ENCODE assay signal across 8 cellular contexts in genomic region chr3:101573449-101574387, GRCh38. TPM values are rescaled to one million over a fixed set of nuclear protein-coding genes. Genes with fewer than 3 reads are reported as not detected.
DNase-seq lines count a peak whose midpoint lies in the region; ATAC-seq and TF ChIP-seq lines count a peak whose summit lies in the region.

TSS of gene PCNP (plus strand) at chr3:101574180. CDS start at chr3:101574216, 36 bp downstream.

- H3K36me3 ChIP-seq in esophagus (ENCODE audit: control insufficient read depth in 2 of 2, insufficient read depth in 2 of 2, low read length in 1 of 2) = peaks cover 0 to 2% of the 10 kb centered on the region in 2 donors
- H3K36me3 ChIP-seq in muscle layer of colon (ENCODE audit: insufficient read depth, low read length) = no peaks in the 10 kb centered on the region

- H3K4me3 ChIP-seq in esophagus (ENCODE audit: low read depth in 1 of 2, low read length in 2 of 2) = peak within 1 kb of the TSS; percentile 87 to 96
- peak within 1 kb of the TSS; percentile 54 to 88 for H3K4me3 ChIP-seq in muscle layer of colon (ENCODE audit: low read depth in 1 of 2, low read length in 2 of 2)

- H3K27me3 ChIP-seq in esophagus (ENCODE audit: control insufficient read depth in 1 of 2, insufficient read depth in 2 of 2, low read length in 2 of 2) (no peaks in the 10 kb centered on the region), muscle layer of colon (ENCODE audit: control insufficient read depth in 1 of 2, insufficient read depth in 2 of 2, low read length in 2 of 2) (no peaks in the 10 kb centered on the region)

- ATAC-seq in GM21619 (IDR thresholded peaks at IDR 0.05; ENCODE audit: unreplicated experiment) = peak; percentile 83
- peak; percentile 80 to 89 for ATAC-seq in activated T-cell treated with anti-CD3 and anti-CD28 coated beads, Interleukin-2, amount 50 U/mL, for 4 hours

- H3K36me3 Mint-ChIP-seq in activated T-cell treated with anti-CD3 and anti-CD28 coated beads, Interleukin-2, amount 50 U/mL, for 4 hours (ENCODE audit: insufficient read depth) = peaks cover 12% of the 10 kb centered on the region

- H3K27ac ChIP-seq in esophagus (ENCODE audit: low read depth in 2 of 2, low read length in 1 of 2) = peak within 1 kb of the TSS; percentile 99 to 100
- peak within 1 kb of the TSS; percentile 81 for H3K27ac ChIP-seq in muscle layer of colon (ENCODE audit: low read depth, low read length)

- H3K9me3 ChIP-seq in esophagus (ENCODE audit: control insufficient read depth in 2 of 2, insufficient read depth in 1 of 2, low read depth in 1 of 2, low read length in 1 of 2) (no peaks in the 10 kb centered on the region), muscle layer of colon (ENCODE audit: low read length) (no peaks in the 10 kb centered on the region)

- H3K4me3 Mint-ChIP-seq in activated T-cell treated with anti-CD3 and anti-CD28 coated beads, Interleukin-2, amount 50 U/mL, for 4 hours = peak within 1 kb of the TSS; percentile 96

- WGBS in esophagus, 2 donors = 1 to 2% methylated on average over 44 to 47 of the region's 47 CpGs

- H3K9ac ChIP-seq in muscle layer of colon (ENCODE audit: low read length) = peak within 1 kb of the TSS; percentile 93

- H3K4me1 Mint-ChIP-seq in activated T-cell treated with anti-CD3 and anti-CD28 coated beads, Interleukin-2, amount 50 U/mL, for 4 hours (ENCODE audit: low read depth) = peaks cover 67% of the 10 kb centered on the region

- DNase-seq in DMS53 (lab: John Stamatoyannopoulos, UW) (peak; percentile 98), KBM-7 (peak; percentile 100)
- DNase-seq in activated T-cell treated with anti-CD3 and anti-CD28 coated beads, Interleukin-2, amount 50 U/mL, for 4 hours = peak; percentile 98
- peak; percentile 98 for DNase-seq in stimulated activated CD8-positive, alpha-beta memory T cell treated with anti-CD3 and anti-CD28 coated beads, Interleukin-7, amount 100 ng/mL, for 4 hours (ENCODE audit: low read depth in 2 of 2)

- no peaks in the 10 kb centered on the region for H3K9me3 Mint-ChIP-seq in activated T-cell treated with anti-CD3 and anti-CD28 coated beads, Interleukin-2, amount 50 U/mL, for 4 hours

- in situ Hi-C loops in KBM-7 (cut with MboI; ENCODE audit: low pct_unique_long_range_greater_than_20kb, low sequenced_read_pairs) = no loop called here

- H3K4me1 ChIP-seq in esophagus (ENCODE audit: control insufficient read depth in 2 of 2, insufficient read depth in 2 of 2, low read length in 1 of 2) (no peaks in the 10 kb centered on the region), muscle layer of colon (ENCODE audit: insufficient read depth, low read length) (peaks cover 30% of the 10 kb centered on the region)

- no peaks in the 10 kb centered on the region for H3K27me3 Mint-ChIP-seq in activated T-cell treated with anti-CD3 and anti-CD28 coated beads, Interleukin-2, amount 50 U/mL, for 4 hours (ENCODE audit: low read depth)

TF ChIP-seq in PFSK-1, 5 proteins besides CTCF, POLR2A, EP300 and RAD21:
- TF ChIP-seq POLR2AphosphoS5 (IDR thresholded peaks at IDR 0.05; ENCODE audit: low read depth, low read length) = peak; percentile 82
- TF ChIP-seq FOXP2 (optimal IDR thresholded peaks at IDR 0.05; ENCODE audit: borderline replicate concordance, extremely low read depth, extremely low read length, insufficient read depth) = peak; percentile 14
- peak; percentile 45; the same call in 1 of the 2 replicates for TF ChIP-seq TAF1 (IDR thresholded peaks at IDR 0.05; ENCODE audit: borderline replicate concordance, insufficient read depth, low read length)
- 0 out of 2 replicates have a peak, but pooled peaks have one; percentile 36 for TF ChIP-seq SIN3A (IDR thresholded peaks at IDR 0.05; ENCODE audit: borderline replicate concordance, insufficient read depth, low read length)
- 0 out of 4 replicates have a peak, but pooled peaks of 1 of the 2 experiments have one; percentile 27 for TF ChIP-seq REST (IDR thresholded peaks at IDR 0.05; ENCODE audit: insufficient read depth in 1 of 2, low read depth in 2 of 2, low read length in 2 of 2)

RNA-seq across cellular contexts. Expression of gene PCNP, which starts in this region (rescaled TPM):
- 270 TPM for polyA plus RNA-seq in PFSK-1 (2012; ENCODE audit: insufficient read length, low read depth)
- 100 to 1,000 TPM; 186 to 195 (median 191) TPM for total RNA-seq in activated T-cell treated with anti-CD3 and anti-CD28 coated beads, Interleukin-2, amount 50 U/mL, for 4 hours
- 10 to 100 TPM; 45.9 to 58.4 TPM for polyA plus RNA-seq in esophagus

Comparison
In these comparisons a context has a peak if more than half of its experiments do, and no peak if none do; other contexts are left out.
1. Peak in every context shown above with its lines: DNase-seq, ATAC-seq, H3K4me3 ChIP-seq and H3K27ac ChIP-seq.